Comparison of ENCODE assay signal across 1 cellular context in the genomic region with DNA sequence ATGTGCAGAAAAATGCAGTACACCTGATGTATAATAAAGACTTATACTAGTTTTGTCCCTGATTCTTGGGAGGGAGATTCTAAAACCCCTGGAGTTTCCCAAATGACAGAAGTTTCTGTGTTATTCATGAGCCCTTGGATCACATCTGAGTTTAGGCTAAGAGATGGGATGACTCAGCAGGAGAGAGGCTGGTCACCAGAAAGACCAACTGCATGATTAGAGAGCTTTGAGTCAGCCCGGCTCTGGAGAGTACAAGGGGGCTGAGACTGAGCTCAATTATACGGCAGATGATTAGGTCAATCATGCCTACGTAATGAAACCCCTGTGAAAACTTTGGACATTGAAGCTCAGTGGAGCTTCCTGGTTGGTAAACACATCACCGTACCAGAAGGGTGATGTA.
TF ChIP-seq lines count a peak whose summit lies in the region.

No MANE protein-coding gene starts in this region.

TF ChIP-seq in IMR-90, 13 proteins besides CTCF, POLR2A, EP300 and RAD21 (continued from another document):
- no peak for TF ChIP-seq MAZ (IDR thresholded peaks at IDR 0.05; ENCODE audit: borderline replicate concordance, low read depth, low read length)
- peak; percentile 88 for TF ChIP-seq FOS (IDR thresholded peaks at IDR 0.05; ENCODE audit: low read depth, low read length)
- TF ChIP-seq NFE2L2 (IDR thresholded peaks at IDR 0.05; ENCODE audit: low read depth, low read length): peak; percentile 92
